Comparison of ENCODE assay signal across 1 cellular context in the genomic region with DNA sequence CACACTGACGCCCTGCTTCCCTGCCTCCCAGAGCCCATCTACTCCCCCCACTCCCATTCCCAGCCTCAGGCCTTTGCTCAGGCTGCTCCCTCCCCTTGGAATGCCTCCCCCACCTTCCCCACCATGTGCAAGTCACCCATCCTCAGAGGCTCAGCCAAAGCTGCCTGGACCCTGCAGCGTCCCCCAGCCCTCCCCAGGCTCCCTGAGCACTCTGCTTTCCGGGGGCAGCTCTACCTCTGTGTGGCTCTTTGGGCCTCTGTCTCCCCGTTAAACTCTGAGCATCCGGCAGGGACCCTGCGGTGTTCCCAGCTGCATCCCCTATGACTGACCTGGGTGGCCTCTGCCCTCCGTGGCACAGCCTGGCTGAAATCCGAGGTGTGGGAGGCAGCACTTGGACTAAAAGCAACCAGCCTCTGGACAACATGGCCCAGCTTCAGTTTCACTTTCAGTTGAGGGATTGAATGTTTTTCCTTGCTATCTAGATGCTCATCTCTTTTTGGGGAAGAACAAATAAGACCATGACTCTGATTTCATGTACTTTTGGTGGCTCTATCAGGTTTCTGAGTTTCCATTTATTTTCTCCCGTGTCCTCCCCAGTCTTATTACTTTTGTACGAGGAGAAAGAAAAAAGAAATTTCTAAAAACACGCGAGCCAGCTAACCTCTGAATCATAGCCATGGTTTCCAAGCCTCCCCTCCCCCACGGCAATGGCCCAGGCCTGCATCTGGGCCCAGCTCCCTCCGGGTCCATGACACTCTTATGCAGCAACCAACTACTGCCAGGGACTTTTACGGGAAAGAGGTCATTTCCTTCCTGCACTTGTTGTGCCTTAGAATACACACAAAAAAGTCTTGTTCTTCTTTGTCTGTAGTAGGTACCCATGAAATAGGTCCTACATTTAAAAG.
TF ChIP-seq lines count a peak whose summit lies in the region.

No MANE protein-coding gene starts in this region.

TF ChIP-seq in HepG2, 621 proteins besides CTCF, POLR2A, EP300 and RAD21 (continued from another document and continues in another):
- TF ChIP-seq PTBP1 (IDR thresholded peaks at IDR 0.05; ENCODE audit: low read depth, low read length, poor library complexity, severe bottlenecking) (no peak), HMG20A (CRISPR knock-in tag; IDR thresholded peaks at IDR 0.05; ENCODE audit: borderline replicate concordance) (no peak), ZKSCAN1 (IDR thresholded peaks at IDR 0.05; ENCODE audit: low read length) (no peak), STAT5B (CRISPR knock-in tag; IDR thresholded peaks at IDR 0.05) (no peak), FOXO1 (CRISPR knock-in tag; IDR thresholded peaks at IDR 0.05) (no peak), KDM5A (IDR thresholded peaks at IDR 0.05; ENCODE audit: borderline replicate concordance, low read length) (no peak), SIX1 (CRISPR knock-in tag; IDR thresholded peaks at IDR 0.05; ENCODE audit: borderline replicate concordance) (no peak), ZNF235 (CRISPR knock-in tag; IDR thresholded peaks at IDR 0.05; ENCODE audit: borderline replicate concordance) (no peak), GABPB1 (CRISPR knock-in tag; IDR thresholded peaks at IDR 0.05) (no peak), CHCHD3 (CRISPR knock-in tag; IDR thresholded peaks at IDR 0.05) (no peak), ZFP37 (CRISPR knock-in tag; IDR thresholded peaks at IDR 0.05; ENCODE audit: borderline replicate concordance) (no peak), NKX3-1 (CRISPR knock-in tag; IDR thresholded peaks at IDR 0.05) (no peak), CEBPB (IDR thresholded peaks at IDR 0.05; ENCODE audit: borderline replicate concordance, low read depth, low read length) (no peak), SALL1 (CRISPR knock-in tag; IDR thresholded peaks at IDR 0.05) (peak; percentile 39; the same call in 1 of the 2 replicates), NCOA1 (CRISPR knock-in tag; IDR thresholded peaks at IDR 0.05) (no peak), AGO2 (optimal IDR thresholded peaks at IDR 0.05; ENCODE audit: low read depth, low read length) (no peak), MAFG (CRISPR knock-in tag; IDR thresholded peaks at IDR 0.05) (no peak), TCF7 (IDR thresholded peaks at IDR 0.05; ENCODE audit: low read depth) (no peak), ZNF350 (CRISPR knock-in tag; IDR thresholded peaks at IDR 0.05; ENCODE audit: borderline replicate concordance, low read depth) (peak; percentile 46; the same call in 1 of the 2 replicates), SSRP1 (CRISPR knock-in tag; IDR thresholded peaks at IDR 0.05) (no peak), JUND (CRISPR knock-in tag; IDR thresholded peaks at IDR 0.05) (no peak), SIN3A (IDR thresholded peaks at IDR 0.05; ENCODE audit: borderline replicate concordance, low read depth, low read length) (peak; percentile 48; the same call in 1 of the 2 replicates), RORA (CRISPR knock-in tag; IDR thresholded peaks at IDR 0.05) (no peak), ZNF678 (CRISPR knock-in tag; IDR thresholded peaks at IDR 0.05) (no peak), ZNF558 (CRISPR knock-in tag; IDR thresholded peaks at IDR 0.05; ENCODE audit: borderline replicate concordance) (no peak), ZNF792 (CRISPR knock-in tag; IDR thresholded peaks at IDR 0.05) (no peak), ZNF782 (CRISPR knock-in tag; IDR thresholded peaks at IDR 0.05; ENCODE audit: borderline replicate concordance) (no peak), MATR3 (CRISPR knock-in tag; IDR thresholded peaks at IDR 0.05) (no peak), ZNF615 (CRISPR knock-in tag; IDR thresholded peaks at IDR 0.05; ENCODE audit: borderline replicate concordance) (no peak), ZNF766 (CRISPR knock-in tag; IDR thresholded peaks at IDR 0.05; ENCODE audit: borderline replicate concordance) (no peak), HNRNPLL (IDR thresholded peaks at IDR 0.05; ENCODE audit: low read depth, low read length, poor library complexity, severe bottlenecking) (peak; percentile 31), ZNF335 (CRISPR knock-in tag; IDR thresholded peaks at IDR 0.05) (no peak), NFKBIZ (CRISPR knock-in tag; IDR thresholded peaks at IDR 0.05) (no peak), ZC3H13 (CRISPR knock-in tag; IDR thresholded peaks at IDR 0.05) (no peak), FOXK2 (IDR thresholded peaks at IDR 0.05) (no peak), ZNF781 (CRISPR knock-in tag; IDR thresholded peaks at IDR 0.05; ENCODE audit: borderline replicate concordance, not compliant biosample characterization) (no peak), RARG (CRISPR knock-in tag; IDR thresholded peaks at IDR 0.05; ENCODE audit: low read depth) (no peak), ZNF292 (CRISPR knock-in tag; IDR thresholded peaks at IDR 0.05; ENCODE audit: borderline replicate concordance, low read depth) (peak; percentile 78), ZFAT (CRISPR knock-in tag; conservative IDR thresholded peaks at IDR 0.05) (no peak), ZMYM3 (CRISPR knock-in tag; IDR thresholded peaks at IDR 0.05) (peak; percentile 61), ZNF775 (CRISPR knock-in tag; IDR thresholded peaks at IDR 0.05; ENCODE audit: borderline replicate concordance) (no peak), GATA4 (IDR thresholded peaks at IDR 0.05; ENCODE audit: borderline replicate concordance, low read depth) (no peak)
- TF ChIP-seq, protein P1, sequence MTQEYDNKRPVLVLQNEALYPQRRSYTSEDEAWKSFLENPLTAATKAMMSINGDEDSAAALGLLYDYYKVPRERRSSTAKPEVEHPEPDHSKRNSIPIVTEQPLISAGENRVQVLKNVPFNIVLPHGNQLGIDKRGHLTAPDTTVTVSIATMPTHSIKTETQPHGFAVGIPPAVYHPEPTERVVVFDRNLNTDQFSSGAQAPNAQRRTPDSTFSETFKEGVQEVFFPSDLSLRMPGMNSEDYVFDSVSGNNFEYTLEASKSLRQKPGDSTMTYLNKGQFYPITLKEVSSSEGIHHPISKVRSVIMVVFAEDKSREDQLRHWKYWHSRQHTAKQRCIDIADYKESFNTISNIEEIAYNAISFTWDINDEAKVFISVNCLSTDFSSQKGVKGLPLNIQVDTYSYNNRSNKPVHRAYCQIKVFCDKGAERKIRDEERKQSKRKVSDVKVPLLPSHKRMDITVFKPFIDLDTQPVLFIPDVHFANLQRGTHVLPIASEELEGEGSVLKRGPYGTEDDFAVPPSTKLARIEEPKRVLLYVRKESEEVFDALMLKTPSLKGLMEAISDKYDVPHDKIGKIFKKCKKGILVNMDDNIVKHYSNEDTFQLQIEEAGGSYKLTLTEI (CRISPR knock-in tag; conservative IDR thresholded peaks at IDR 0.05): no peak
- TF ChIP-seq, protein P2, sequence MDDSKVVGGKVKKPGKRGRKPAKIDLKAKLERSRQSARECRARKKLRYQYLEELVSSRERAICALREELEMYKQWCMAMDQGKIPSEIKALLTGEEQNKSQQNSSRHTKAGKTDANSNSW (CRISPR knock-in tag; IDR thresholded peaks at IDR 0.05; ENCODE audit: borderline replicate concordance): no peak
- TF ChIP-seq, protein P3, sequence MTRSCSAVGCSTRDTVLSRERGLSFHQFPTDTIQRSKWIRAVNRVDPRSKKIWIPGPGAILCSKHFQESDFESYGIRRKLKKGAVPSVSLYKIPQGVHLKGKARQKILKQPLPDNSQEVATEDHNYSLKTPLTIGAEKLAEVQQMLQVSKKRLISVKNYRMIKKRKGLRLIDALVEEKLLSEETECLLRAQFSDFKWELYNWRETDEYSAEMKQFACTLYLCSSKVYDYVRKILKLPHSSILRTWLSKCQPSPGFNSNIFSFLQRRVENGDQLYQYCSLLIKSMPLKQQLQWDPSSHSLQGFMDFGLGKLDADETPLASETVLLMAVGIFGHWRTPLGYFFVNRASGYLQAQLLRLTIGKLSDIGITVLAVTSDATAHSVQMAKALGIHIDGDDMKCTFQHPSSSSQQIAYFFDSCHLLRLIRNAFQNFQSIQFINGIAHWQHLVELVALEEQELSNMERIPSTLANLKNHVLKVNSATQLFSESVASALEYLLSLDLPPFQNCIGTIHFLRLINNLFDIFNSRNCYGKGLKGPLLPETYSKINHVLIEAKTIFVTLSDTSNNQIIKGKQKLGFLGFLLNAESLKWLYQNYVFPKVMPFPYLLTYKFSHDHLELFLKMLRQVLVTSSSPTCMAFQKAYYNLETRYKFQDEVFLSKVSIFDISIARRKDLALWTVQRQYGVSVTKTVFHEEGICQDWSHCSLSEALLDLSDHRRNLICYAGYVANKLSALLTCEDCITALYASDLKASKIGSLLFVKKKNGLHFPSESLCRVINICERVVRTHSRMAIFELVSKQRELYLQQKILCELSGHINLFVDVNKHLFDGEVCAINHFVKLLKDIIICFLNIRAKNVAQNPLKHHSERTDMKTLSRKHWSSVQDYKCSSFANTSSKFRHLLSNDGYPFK (CRISPR knock-in tag; IDR thresholded peaks at IDR 0.05; ENCODE audit: borderline replicate concordance): no peak
- TF ChIP-seq, protein P4, sequence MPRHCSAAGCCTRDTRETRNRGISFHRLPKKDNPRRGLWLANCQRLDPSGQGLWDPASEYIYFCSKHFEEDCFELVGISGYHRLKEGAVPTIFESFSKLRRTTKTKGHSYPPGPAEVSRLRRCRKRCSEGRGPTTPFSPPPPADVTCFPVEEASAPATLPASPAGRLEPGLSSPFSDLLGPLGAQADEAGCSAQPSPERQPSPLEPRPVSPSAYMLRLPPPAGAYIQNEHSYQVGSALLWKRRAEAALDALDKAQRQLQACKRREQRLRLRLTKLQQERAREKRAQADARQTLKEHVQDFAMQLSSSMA (CRISPR knock-in tag; IDR thresholded peaks at IDR 0.05): no peak
- TF ChIP-seq, protein P5, sequence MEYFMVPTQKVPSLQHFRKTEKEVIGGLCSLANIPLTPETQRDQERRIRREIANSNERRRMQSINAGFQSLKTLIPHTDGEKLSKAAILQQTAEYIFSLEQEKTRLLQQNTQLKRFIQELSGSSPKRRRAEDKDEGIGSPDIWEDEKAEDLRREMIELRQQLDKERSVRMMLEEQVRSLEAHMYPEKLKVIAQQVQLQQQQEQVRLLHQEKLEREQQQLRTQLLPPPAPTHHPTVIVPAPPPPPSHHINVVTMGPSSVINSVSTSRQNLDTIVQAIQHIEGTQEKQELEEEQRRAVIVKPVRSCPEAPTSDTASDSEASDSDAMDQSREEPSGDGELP (IDR thresholded peaks at IDR 0.05; ENCODE audit: borderline replicate concordance, low read depth): peak; percentile 27; the same call in 1 of the 2 replicates
- TF ChIP-seq, protein P6, sequence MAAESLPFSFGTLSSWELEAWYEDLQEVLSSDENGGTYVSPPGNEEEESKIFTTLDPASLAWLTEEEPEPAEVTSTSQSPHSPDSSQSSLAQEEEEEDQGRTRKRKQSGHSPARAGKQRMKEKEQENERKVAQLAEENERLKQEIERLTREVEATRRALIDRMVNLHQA (CRISPR knock-in tag; IDR thresholded peaks at IDR 0.05): no peak
- TF ChIP-seq, protein P7, sequence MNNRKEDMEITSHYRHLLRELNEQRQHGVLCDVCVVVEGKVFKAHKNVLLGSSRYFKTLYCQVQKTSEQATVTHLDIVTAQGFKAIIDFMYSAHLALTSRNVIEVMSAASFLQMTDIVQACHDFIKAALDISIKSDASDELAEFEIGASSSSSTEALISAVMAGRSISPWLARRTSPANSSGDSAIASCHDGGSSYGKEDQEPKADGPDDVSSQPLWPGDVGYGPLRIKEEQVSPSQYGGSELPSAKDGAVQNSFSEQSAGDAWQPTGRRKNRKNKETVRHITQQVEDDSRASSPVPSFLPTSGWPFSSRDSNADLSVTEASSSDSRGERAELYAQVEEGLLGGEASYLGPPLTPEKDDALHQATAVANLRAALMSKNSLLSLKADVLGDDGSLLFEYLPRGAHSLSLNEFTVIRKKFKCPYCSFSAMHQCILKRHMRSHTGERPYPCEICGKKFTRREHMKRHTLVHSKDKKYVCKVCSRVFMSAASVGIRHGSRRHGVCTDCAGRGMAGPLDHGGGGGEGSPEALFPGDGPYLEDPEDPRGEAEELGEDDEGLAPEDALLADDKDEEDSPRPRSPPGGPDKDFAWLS (CRISPR knock-in tag; IDR thresholded peaks at IDR 0.05; ENCODE audit: borderline replicate concordance): no peak
- TF ChIP-seq, protein P8, sequence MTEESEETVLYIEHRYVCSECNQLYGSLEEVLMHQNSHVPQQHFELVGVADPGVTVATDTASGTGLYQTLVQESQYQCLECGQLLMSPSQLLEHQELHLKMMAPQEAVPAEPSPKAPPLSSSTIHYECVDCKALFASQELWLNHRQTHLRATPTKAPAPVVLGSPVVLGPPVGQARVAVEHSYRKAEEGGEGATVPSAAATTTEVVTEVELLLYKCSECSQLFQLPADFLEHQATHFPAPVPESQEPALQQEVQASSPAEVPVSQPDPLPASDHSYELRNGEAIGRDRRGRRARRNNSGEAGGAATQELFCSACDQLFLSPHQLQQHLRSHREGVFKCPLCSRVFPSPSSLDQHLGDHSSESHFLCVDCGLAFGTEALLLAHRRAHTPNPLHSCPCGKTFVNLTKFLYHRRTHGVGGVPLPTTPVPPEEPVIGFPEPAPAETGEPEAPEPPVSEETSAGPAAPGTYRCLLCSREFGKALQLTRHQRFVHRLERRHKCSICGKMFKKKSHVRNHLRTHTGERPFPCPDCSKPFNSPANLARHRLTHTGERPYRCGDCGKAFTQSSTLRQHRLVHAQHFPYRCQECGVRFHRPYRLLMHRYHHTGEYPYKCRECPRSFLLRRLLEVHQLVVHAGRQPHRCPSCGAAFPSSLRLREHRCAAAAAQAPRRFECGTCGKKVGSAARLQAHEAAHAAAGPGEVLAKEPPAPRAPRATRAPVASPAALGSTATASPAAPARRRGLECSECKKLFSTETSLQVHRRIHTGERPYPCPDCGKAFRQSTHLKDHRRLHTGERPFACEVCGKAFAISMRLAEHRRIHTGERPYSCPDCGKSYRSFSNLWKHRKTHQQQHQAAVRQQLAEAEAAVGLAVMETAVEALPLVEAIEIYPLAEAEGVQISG (CRISPR knock-in tag; IDR thresholded peaks at IDR 0.05): no peak
